In the genomic region with DNA sequence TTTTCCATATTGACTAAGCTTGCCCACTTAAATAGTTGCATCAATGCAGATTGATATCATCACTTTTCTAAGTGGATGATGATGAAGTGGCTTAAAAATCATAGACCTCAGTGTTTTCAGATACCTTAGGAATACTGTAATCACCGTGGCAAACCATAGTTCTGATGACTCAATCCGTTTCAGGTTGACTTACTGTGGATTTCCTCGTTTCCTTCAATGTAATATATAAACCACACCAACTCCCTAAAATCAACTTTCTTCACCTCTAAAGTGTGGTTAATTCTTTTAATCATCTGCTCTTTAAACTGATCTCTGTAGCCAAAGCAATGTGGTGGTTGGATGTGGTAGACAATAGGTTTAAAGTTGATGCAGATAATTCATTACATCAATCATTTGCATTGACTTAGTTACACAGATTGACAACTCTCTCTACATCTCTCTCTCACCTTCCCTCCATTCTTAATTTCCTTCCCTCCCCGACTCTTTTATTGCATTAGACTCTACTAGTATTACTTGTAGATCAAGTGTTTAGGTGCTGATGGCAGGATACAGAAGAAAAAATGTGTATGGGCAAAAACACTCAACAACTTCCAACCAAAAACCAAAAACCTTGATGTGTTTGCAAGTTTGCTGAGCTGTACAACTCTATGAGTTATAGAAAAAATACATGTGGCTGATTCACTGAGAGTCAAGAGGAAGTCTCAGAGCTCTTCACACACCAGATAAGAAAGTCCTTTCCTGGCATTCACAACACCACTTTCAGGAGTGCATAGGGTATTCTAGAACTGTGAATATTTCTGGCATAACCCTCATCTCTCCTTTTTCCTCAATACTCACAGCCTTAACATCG, we compare ENCODE assay signal across 14 cellular contexts.
DNase-seq lines count a peak whose midpoint lies in the region; ATAC-seq and TF ChIP-seq lines count a peak whose summit lies in the region.
"Had no signal": no experiment of that assay in that cellular context is flagged by ENCODE, and none has a peak within 500 bp of the region (broad histone marks: within the 10 kb centered on the region; RNA-seq: fewer than 3 reads in every experiment).

No MANE protein-coding gene starts in this region.

- no peaks in the 10 kb centered on the region for H3K36me3 ChIP-seq in cardiac muscle cell
- H3K36me3 ChIP-seq in right atrium auricular region = no peaks in the 10 kb centered on the region

- no peaks in the 10 kb centered on the region for H3K9me3 Mint-ChIP-seq in T-helper 1 cell treated with Interleukin-12 subunit alpha and Interleukin-12 subunit beta and Interleukin-4 antibody, amounts not matched to agents 30 μg/mL and 1 μg/mL, for 36 hours
- H3K9me3 Mint-ChIP-seq in endothelial cell (ENCODE audit: unreplicated experiment) = no peaks in the 10 kb centered on the region
- H3K9me3 Mint-ChIP-seq in stimulated activated naive CD8-positive, alpha-beta T cell treated with anti-CD3 and anti-CD28 coated beads, Interleukin-15, Interleukin-2, amounts not matched to agents 100 ng/mL and 50 ng/mL, for 24 hours = peaks cover 6% of the 10 kb centered on the region

- ATAC-seq in HG02885 (IDR thresholded peaks at IDR 0.05; ENCODE audit: poor library complexity, unreplicated experiment) = no peak

- H3K9me3 ChIP-seq in cardiac muscle cell (ENCODE audit: low read depth) (no peaks in the 10 kb centered on the region), right atrium auricular region (no peaks in the 10 kb centered on the region)

- peaks cover 35% of the 10 kb centered on the region for H3K4me1 Mint-ChIP-seq in T-helper 1 cell treated with Interleukin-12 subunit alpha and Interleukin-12 subunit beta and Interleukin-4 antibody, amounts not matched to agents 30 μg/mL and 1 μg/mL, for 36 hours (ENCODE audit: low read depth)
- H3K4me1 Mint-ChIP-seq in endothelial cell (ENCODE audit: unreplicated experiment) = peaks cover 30% of the 10 kb centered on the region
- peaks cover 63% of the 10 kb centered on the region for H3K4me1 Mint-ChIP-seq in stimulated activated naive CD8-positive, alpha-beta T cell treated with anti-CD3 and anti-CD28 coated beads, Interleukin-15, Interleukin-2, amounts not matched to agents 100 ng/mL and 50 ng/mL, for 24 hours (ENCODE audit: low read depth)

- no peaks in the 10 kb centered on the region for H3K36me3 Mint-ChIP-seq in T-helper 1 cell treated with Interleukin-12 subunit alpha and Interleukin-12 subunit beta and Interleukin-4 antibody, amounts not matched to agents 30 μg/mL and 1 μg/mL, for 36 hours (ENCODE audit: low read depth)
- H3K36me3 Mint-ChIP-seq in endothelial cell (ENCODE audit: low read depth, unreplicated experiment) = peaks cover 4% of the 10 kb centered on the region
- H3K36me3 Mint-ChIP-seq in stimulated activated naive CD8-positive, alpha-beta T cell treated with anti-CD3 and anti-CD28 coated beads, Interleukin-15, Interleukin-2, amounts not matched to agents 100 ng/mL and 50 ng/mL, for 24 hours (ENCODE audit: low read depth) = no peaks in the 10 kb centered on the region

- H3K27ac ChIP-seq in cardiac muscle cell (no peak overlapping the region), right atrium auricular region (no peak overlapping the region)
- H3K27ac ChIP-seq: C4-2B had no signal

- no peak overlapping the region for H3K4me3 ChIP-seq in cardiac muscle cell
- H3K4me3 ChIP-seq in right atrium auricular region = no peak overlapping the region

- H3K4me1 ChIP-seq in cardiac muscle cell (ENCODE audit: low read depth) (peaks cover 38% of the 10 kb centered on the region), right atrium auricular region (peaks cover 0 to 13% of the 10 kb centered on the region in 2 donors)

- TF ChIP-seq CTCF in cardiac muscle cell (IDR thresholded peaks at IDR 0.05; ENCODE audit: low read depth, low read length) (no peak), right atrium auricular region (IDR thresholded peaks at IDR 0.05) (no peak), endothelial cell (IDR thresholded peaks at IDR 0.05; ENCODE audit: unreplicated experiment) (no peak)

- no peaks in the 10 kb centered on the region for H3K27me3 ChIP-seq in cardiac muscle cell
- no peaks in the 10 kb centered on the region for H3K27me3 ChIP-seq in right atrium auricular region

- H3K4me3 Mint-ChIP-seq in T-helper 1 cell treated with Interleukin-12 subunit alpha and Interleukin-12 subunit beta and Interleukin-4 antibody, amounts not matched to agents 30 μg/mL and 1 μg/mL, for 36 hours = peak overlapping the region; percentile 61
- no peak overlapping the region for H3K4me3 Mint-ChIP-seq in endothelial cell (ENCODE audit: unreplicated experiment)
- H3K4me3 Mint-ChIP-seq in stimulated activated naive CD8-positive, alpha-beta T cell treated with anti-CD3 and anti-CD28 coated beads, Interleukin-15, Interleukin-2, amounts not matched to agents 100 ng/mL and 50 ng/mL, for 24 hours = peak overlapping the region; percentile 6

- DNase-seq in cardiac muscle cell (ENCODE audit: low read depth in 1 of 2, low spot score in 1 of 2) (peak; percentile 30 to 42), right atrium auricular region (ENCODE audit: low spot score) (no peak), endothelial cell (ENCODE audit: low spot score) (no peak), SHP77 treated with DMSO at 0.1 percent for 48 hours (lab: John Stamatoyannopoulos, UW) (no peak), NCI-H524 (lab: John Stamatoyannopoulos, UW) (no peak)
- DNase-seq: activated effector memory CD4-positive, alpha-beta T cell treated with anti-CD3 and anti-CD28 coated beads, Interleukin-2, amount 50 U/mL, for 16 hours; erythroblast; Karpas-422; left cardiac atrium; NCI-H524 treated with DMSO at 0.1 percent for 48 hours had no signal

- H3K27ac Mint-ChIP-seq in T-helper 1 cell treated with Interleukin-12 subunit alpha and Interleukin-12 subunit beta and Interleukin-4 antibody, amounts not matched to agents 30 μg/mL and 1 μg/mL, for 36 hours = peak overlapping the region; percentile 91
- peak overlapping the region; percentile 88 for H3K27ac Mint-ChIP-seq in endothelial cell (ENCODE audit: unreplicated experiment)
- peak overlapping the region; percentile 89 for H3K27ac Mint-ChIP-seq in stimulated activated naive CD8-positive, alpha-beta T cell treated with anti-CD3 and anti-CD28 coated beads, Interleukin-15, Interleukin-2, amounts not matched to agents 100 ng/mL and 50 ng/mL, for 24 hours

- H3K27me3 Mint-ChIP-seq in T-helper 1 cell treated with Interleukin-12 subunit alpha and Interleukin-12 subunit beta and Interleukin-4 antibody, amounts not matched to agents 30 μg/mL and 1 μg/mL, for 36 hours (ENCODE audit: low read depth) = no peaks in the 10 kb centered on the region
- H3K27me3 Mint-ChIP-seq in endothelial cell (ENCODE audit: unreplicated experiment) = peaks cover 1% of the 10 kb centered on the region
- no peaks in the 10 kb centered on the region for H3K27me3 Mint-ChIP-seq in stimulated activated naive CD8-positive, alpha-beta T cell treated with anti-CD3 and anti-CD28 coated beads, Interleukin-15, Interleukin-2, amounts not matched to agents 100 ng/mL and 50 ng/mL, for 24 hours

Comparison
In these comparisons a context has a peak if more than half of its experiments do, and no peak if none do; other contexts are left out.
1. DNase-seq: peak in cardiac muscle cell (2 of 2); none in right atrium auricular region (single experiment), endothelial cell (single experiment), SHP77 treated with DMSO at 0.1 percent for 48 hours (single experiment) and NCI-H524 (0 of 2).
2. Peak in every context shown above with its lines, with median percentiles within 50 percentile points of each other: H3K27ac Mint-ChIP-seq.